ENCODE assay signal across 1 cellular context in genomic region chrX:47384502-47384901, GRCh38.
TF ChIP-seq lines count a peak whose summit lies in the region.

No MANE protein-coding gene starts in this region.

TF ChIP-seq in GM23338, 12 proteins besides CTCF, POLR2A, EP300 and RAD21 (continued from another document):
- TF ChIP-seq ZNF331 (CRISPR knock-in tag; IDR thresholded peaks at IDR 0.05; ENCODE audit: low read depth) = no peak
- no peak for TF ChIP-seq EZH2 (IDR thresholded peaks at IDR 0.05; ENCODE audit: low read depth, unreplicated experiment)
